ENCODE assay signal across 13 cellular contexts in genomic region chr4:793941-794621, GRCh38.
A peak's percentile ranks its signal among the peaks of the same experiment; 100 is the strongest.
DNase-seq lines count a peak whose midpoint lies in the region; ATAC-seq, FAIRE-seq and TF ChIP-seq lines count a peak whose summit lies in the region.
"Had no signal": no experiment of that assay in that cellular context is flagged by ENCODE, and none has a peak within 500 bp of the region (broad histone marks: within the 10 kb centered on the region; RNA-seq: fewer than 3 reads in every experiment).

No MANE protein-coding gene starts in this region.

- H3K4me1 ChIP-seq in BLaER1 treated with 17β-estradiol and CSF1 and Interleukin-3, amounts not matched to agents 10 nM and 100 nM: peaks cover 3 to 37% (median 25%) of the 10 kb centered on the region in 10 experiments
- peaks cover 39% of the 10 kb centered on the region for H3K4me1 ChIP-seq in OCI-LY1 (ENCODE audit: insufficient read depth, low read length, severe bottlenecking)
- peaks cover 7% of the 10 kb centered on the region for H3K4me1 ChIP-seq in iPS-15b (ENCODE audit: control insufficient read depth, insufficient read depth, low read length)

- no peaks in the 10 kb centered on the region for H3F3A ChIP-seq in OCI-LY1 (ENCODE audit: insufficient read depth, low read length)

- H3K27ac ChIP-seq in BLaER1 treated with 17β-estradiol and CSF1 and Interleukin-3, amounts not matched to agents 10 nM and 100 nM: no peak overlapping the region
- H3K27ac ChIP-seq in OCI-LY1 (ENCODE audit: low read depth, low read length, poor library complexity, severe bottlenecking): peak overlapping the region; percentile 74
- H3K27ac ChIP-seq: cardiac muscle cell, right atrium auricular region, SK-N-MC had no signal

- FAIRE-seq in RCC 7860 (lab: Jason Lieb, UNC): no peak

- H3K79me2 ChIP-seq in OCI-LY1 (ENCODE audit: insufficient read depth, low read length): no peaks in the 10 kb centered on the region

- no peaks in the 10 kb centered on the region for H3K36me3 ChIP-seq in BLaER1 treated with 17β-estradiol and CSF1 and Interleukin-3, amounts not matched to agents 10 nM and 100 nM
- H3K36me3 ChIP-seq in GM06990 (ENCODE audit: control insufficient read depth, insufficient read depth, low read length) (no peaks in the 10 kb centered on the region), OCI-LY1 (ENCODE audit: insufficient read depth, low read length) (no peaks in the 10 kb centered on the region), iPS-15b (ENCODE audit: control insufficient read depth, insufficient read depth, low read length) (no peaks in the 10 kb centered on the region)
- H3K36me3 ChIP-seq: cardiac muscle cell, right atrium auricular region had no signal

- TF ChIP-seq CTCF in GM06990 (IDR thresholded peaks at IDR 0.05; ENCODE audit: insufficient read depth, low read length, poor library complexity, severe bottlenecking) (no peak), OCI-LY1 (IDR thresholded peaks at IDR 0.05; ENCODE audit: low read length) (no peak), GM10266 (IDR thresholded peaks at IDR 0.05; ENCODE audit: control insufficient read depth, insufficient read depth, low read depth, missing control alignments) (no peak)

- DNase-seq in GM06990 (ENCODE audit: extremely low read depth, insufficient read length) (peak; percentile 75), inferior parietal cortex (ENCODE audit: extremely low spot score) (no peak), RCC 7860 (ENCODE audit: low spot score) (no peak), GM10266 (ENCODE audit: extremely low spot score) (no peak)
- DNase-seq: activated CD4-positive, alpha-beta T cell treated with anti-CD3 and anti-CD28 coated beads for 1 hour; NCI-H1436 had no signal

- H2AFZ ChIP-seq in OCI-LY1 (ENCODE audit: low read length): no peak overlapping the region

- no peaks in the 10 kb centered on the region for H3K9me3 ChIP-seq in BLaER1 treated with 17β-estradiol and CSF1 and Interleukin-3, amounts not matched to agents 10 nM and 100 nM (replicated peaks in 1 of 11)
- H3K9me3 ChIP-seq in OCI-LY1 (ENCODE audit: low read length) (no peaks in the 10 kb centered on the region), iPS-15b (ENCODE audit: control insufficient read depth, insufficient read depth, low read length) (no peaks in the 10 kb centered on the region)
- H3K9me3 ChIP-seq: right atrium auricular region had no signal

- H3K4me3 ChIP-seq in BLaER1 treated with 17β-estradiol and CSF1 and Interleukin-3, amounts not matched to agents 10 nM and 100 nM: no peak overlapping the region
- no peak overlapping the region for H3K4me3 ChIP-seq in GM06990 (replicated peaks; ENCODE audit: low read depth, low read length)
- H3K4me3 ChIP-seq in OCI-LY1 (ENCODE audit: low read depth, low read length, poor library complexity, severe bottlenecking): no peak overlapping the region
- peak overlapping the region; percentile 13 for H3K4me3 ChIP-seq in iPS-15b (ENCODE audit: low read depth, low read length)
- H3K4me3 ChIP-seq: cardiac muscle cell had no signal

- H3K9me2 ChIP-seq in OCI-LY1 (ENCODE audit: low read depth, low read length): no peaks in the 10 kb centered on the region

- peak overlapping the region in 9 of 11 experiments; percentile 31 to 87 (median 69); a peak in 17 of 22 replicates for H3K4me2 ChIP-seq in BLaER1 treated with 17β-estradiol and CSF1 and Interleukin-3, amounts not matched to agents 10 nM and 100 nM
- H3K4me2 ChIP-seq in OCI-LY1 (ENCODE audit: low read length): peak overlapping the region; percentile 54

- H4K20me1 ChIP-seq in BLaER1 treated with 17β-estradiol and CSF1 and Interleukin-3, amounts not matched to agents 10 nM and 100 nM: peaks cover 0 to 18% (median 0%) of the 10 kb centered on the region in 11 experiments; a peak in 2 of 22 replicates
- no peaks in the 10 kb centered on the region for H4K20me1 ChIP-seq in OCI-LY1 (ENCODE audit: insufficient read depth, low read length)

- H3K9ac ChIP-seq in BLaER1 treated with 17β-estradiol and CSF1 and Interleukin-3, amounts not matched to agents 10 nM and 100 nM: peak overlapping the region in 2 of 11 experiments; percentile 6 to 24; a peak in 3 of 22 replicates
- H3K9ac ChIP-seq in OCI-LY1 (ENCODE audit: low read length) (no peak overlapping the region; the same call in 1 of the 2 replicates), iPS-15b (ENCODE audit: low read depth, low read length) (no peak overlapping the region)

- peaks cover 24 to 52% (median 35%) of the 10 kb centered on the region in 11 experiments for H3K27me3 ChIP-seq in BLaER1 treated with 17β-estradiol and CSF1 and Interleukin-3, amounts not matched to agents 10 nM and 100 nM
- H3K27me3 ChIP-seq in GM06990 (replicated peaks; ENCODE audit: control insufficient read depth, insufficient read depth, low read length) (no peaks in the 10 kb centered on the region; the same call in 1 of the 2 replicates), OCI-LY1 (ENCODE audit: insufficient read depth, low read length) (no peaks in the 10 kb centered on the region), iPS-15b (ENCODE audit: control insufficient read depth, insufficient read depth, low read length) (peaks cover 31% of the 10 kb centered on the region)

- no peak for ATAC-seq in GM19455 (IDR thresholded peaks at IDR 0.05; ENCODE audit: unreplicated experiment)
